In the genomic region with DNA sequence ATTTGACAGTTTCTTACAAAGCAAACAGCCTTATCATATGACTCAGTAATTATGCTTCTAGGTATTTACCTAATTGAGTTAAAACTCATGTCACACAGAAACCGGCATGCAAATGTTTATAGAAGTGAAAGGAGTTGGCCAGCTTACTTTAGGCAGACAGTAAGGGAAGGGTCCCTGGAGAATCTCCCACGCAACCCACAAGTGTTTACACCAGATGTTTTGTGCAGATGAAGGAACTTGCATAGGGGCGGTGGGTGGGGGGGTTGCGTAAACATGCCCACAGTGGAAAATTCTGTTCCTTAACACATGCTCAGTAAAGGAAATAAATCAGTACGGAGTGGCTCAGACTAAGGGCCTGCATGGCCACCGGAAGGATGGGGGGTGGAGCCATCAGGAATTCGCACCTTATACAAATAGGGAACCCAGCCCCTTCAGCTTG, we compare ENCODE assay signal across 12 cellular contexts.
DNase-seq lines count a peak whose midpoint lies in the region; ATAC-seq and TF ChIP-seq lines count a peak whose summit lies in the region.
"Had no signal": no experiment of that assay in that cellular context is flagged by ENCODE, and none has a peak within 500 bp of the region (broad histone marks: within the 10 kb centered on the region; RNA-seq: fewer than 3 reads in every experiment).

No MANE protein-coding gene starts in this region.

- H3F3A ChIP-seq in PC-3 (ENCODE audit: low read length, unreplicated experiment): no peaks in the 10 kb centered on the region

- H3K9ac ChIP-seq in PC-3 (ENCODE audit: low read length): no peak overlapping the region

- H3K4me3 ChIP-seq in AG04449 (ENCODE audit: low read depth, low read length) (no peak overlapping the region), PC-3 (ENCODE audit: low read length) (no peak overlapping the region)
- H3K4me3 ChIP-seq: breast epithelium had no signal

- TF ChIP-seq CTCF in AG04449 (IDR thresholded peaks at IDR 0.05; ENCODE audit: insufficient read depth, low read length, missing control alignments) (no peak), PC-3 (conservative IDR thresholded peaks at IDR 0.05; ENCODE audit: low read depth, low read length) (no peak)

- peak overlapping the region; percentile 34 for H3K4me2 ChIP-seq in PC-3 (ENCODE audit: low read length)

- DNase-seq in AG04449 (ENCODE audit: low read depth, low spot score): peak; percentile 17
- peak; percentile 14 for DNase-seq in PC-3
- no peak for DNase-seq in NK-92 treated with Interleukin-12 subunit alpha and Interleukin-12 subunit beta, amount 100 ng/mL, for 24 hours (lab: John Stamatoyannopoulos, UW)
- no peak for DNase-seq in substantia nigra (lab: John Stamatoyannopoulos, UW)
- no peak for DNase-seq in HuH-7.5 (ENCODE audit: low spot score)
- DNase-seq: activated CD4-positive, CD25-positive, alpha-beta regulatory T cell treated with anti-CD3 and anti-CD28 coated beads, Interleukin-2, amount 50 U/mL, for 72 hours; kidney; NCI-H2029 treated with DMSO at 0.1 percent for 48 hours had no signal

- BruUV-seq in PC-3 (replicated peaks; lab: Mats Ljungman, UMichigan): no TSS peak

- intact Hi-C loops in PC-3 (cut with micrococcal nuclease): no loop called here

- POLR2A ChIA-PET in AG04449 (lab: Yijun Ruan, JAX) (no interaction called here), PC-3 (lab: Charles Lee; ENCODE audit: unreplicated experiment) (no interaction called here)

- no peaks in the 10 kb centered on the region for H3K9me3 ChIP-seq in PC-3 (ENCODE audit: low read length)

- H3K79me2 ChIP-seq in PC-3 (ENCODE audit: low read length): no peaks in the 10 kb centered on the region

- peak; percentile 77 for ATAC-seq in GM19043 (IDR thresholded peaks at IDR 0.05; ENCODE audit: low read depth, unreplicated experiment)
- ATAC-seq in HG02973 (IDR thresholded peaks at IDR 0.05; ENCODE audit: unreplicated experiment): peak; percentile 91
- peak; percentile 35 for ATAC-seq in PC-3
- no peak for ATAC-seq in activated CD4-positive, CD25-positive, alpha-beta regulatory T cell treated with anti-CD3 and anti-CD28 coated beads, Interleukin-2, amount 50 U/mL, for 24 hours

- peak overlapping the region; percentile 20; the same call in 1 of the 2 replicates for H3K27ac ChIP-seq in PC-3 (ENCODE audit: low read length)
- H3K27ac ChIP-seq in substantia nigra (ENCODE audit: low read depth, low read length, poor library complexity, severe bottlenecking): no peak overlapping the region
- H3K27ac ChIP-seq: breast epithelium had no signal

- no peaks in the 10 kb centered on the region for H3K27me3 ChIP-seq in PC-3 (ENCODE audit: low read length)
- H3K27me3 ChIP-seq: breast epithelium had no signal

- no peaks in the 10 kb centered on the region for H3K9me2 ChIP-seq in PC-3 (replicated peaks; ENCODE audit: low read length)

- peak overlapping the region; percentile 53 for H2AFZ ChIP-seq in PC-3 (ENCODE audit: low read length)

- peaks cover 20% of the 10 kb centered on the region for H3K4me1 ChIP-seq in PC-3 (ENCODE audit: insufficient read depth, low read length)
- H3K4me1 ChIP-seq: breast epithelium had no signal

- CTCF ChIA-PET in AG04449 (lab: Yijun Ruan, JAX) (no interaction called here), PC-3 (lab: Charles Lee) (no interaction called here)

- no peaks in the 10 kb centered on the region for H3K36me3 ChIP-seq in PC-3 (ENCODE audit: low read depth, low read length)
- H3K36me3 ChIP-seq: breast epithelium had no signal

- no peaks in the 10 kb centered on the region for H4K20me1 ChIP-seq in PC-3 (ENCODE audit: low read length)

Comparison
In these comparisons a context has a peak if more than half of its experiments do, and no peak if none do; other contexts are left out.
1. DNase-seq: peak in AG04449 (single experiment) and PC-3 (single experiment); none in NK-92 treated with Interleukin-12 subunit alpha and Interleukin-12 subunit beta, amount 100 ng/mL, for 24 hours (single experiment), substantia nigra (0 of 49) and HuH-7.5 (single experiment).
2. ATAC-seq: peak in GM19043 (single experiment), HG02973 (single experiment) and PC-3 (single experiment); none in activated CD4-positive, CD25-positive, alpha-beta regulatory T cell treated with anti-CD3 and anti-CD28 coated beads, Interleukin-2, amount 50 U/mL, for 24 hours (0 of 2).